ENCODE assay signal across 9 cellular contexts in genomic region chr10:3472705-3473078, GRCh38.
A peak's percentile ranks its signal among the peaks of the same experiment; 100 is the strongest.
DNase-seq lines count a peak whose midpoint lies in the region; ATAC-seq, FAIRE-seq and TF ChIP-seq lines count a peak whose summit lies in the region.
"Had no signal": no experiment of that assay in that cellular context is flagged by ENCODE, and none has a peak within 500 bp of the region (broad histone marks: within the 10 kb centered on the region; RNA-seq: fewer than 3 reads in every experiment).

No MANE protein-coding gene starts in this region.

- peak overlapping the region; percentile 96 for H3K27ac ChIP-seq in vagina

- TF ChIP-seq POLR2A in vagina (IDR thresholded peaks at IDR 0.05) = no peak

- H3K27me3 ChIP-seq in bronchial epithelial cell (ENCODE audit: control insufficient read depth, insufficient read depth, low read length) (no peaks in the 10 kb centered on the region), vagina (no peaks in the 10 kb centered on the region)

- peak overlapping the region; percentile 92 for H3K27ac Mint-ChIP-seq in memory B cell
- no peak overlapping the region for H3K27ac Mint-ChIP-seq in type B pancreatic cell

- no peaks in the 10 kb centered on the region for H3K9me3 Mint-ChIP-seq in memory B cell
- H3K9me3 Mint-ChIP-seq in type B pancreatic cell = peaks cover 4% of the 10 kb centered on the region

- peak overlapping the region; percentile 78 for H3K4me3 Mint-ChIP-seq in memory B cell
- no peak overlapping the region for H3K4me3 Mint-ChIP-seq in type B pancreatic cell

- intact Hi-C loops in Right ventricle myocardium superior (cut with DNase I) (no loop called here), Right ventricle myocardium inferior (cut with DNase I) (loop anchor here (2.0 kb wide), 1 partner anchor 308 kb away; no protein-coding TSS in a partner anchor), vagina (cut with DNase I) (no loop called here)

- H3K9me3 ChIP-seq in vagina = no peaks in the 10 kb centered on the region

- H3K27me3 Mint-ChIP-seq in memory B cell (no peaks in the 10 kb centered on the region), type B pancreatic cell (peaks cover under 1% of the 10 kb centered on the region)

- H3K36me3 ChIP-seq in bronchial epithelial cell (ENCODE audit: control insufficient read depth, insufficient read depth, low read length) (no peaks in the 10 kb centered on the region), vagina (no peaks in the 10 kb centered on the region)

- peak; percentile 28 for FAIRE-seq in bronchial epithelial cell (lab: Jason Lieb, UNC)
- FAIRE-seq: HTR-8/SVneo had no signal

- TF ChIP-seq CTCF in bronchial epithelial cell (IDR thresholded peaks at IDR 0.05; ENCODE audit: insufficient read depth, low read length, severe bottlenecking) (no peak), vagina (IDR thresholded peaks at IDR 0.05) (no peak), type B pancreatic cell (conservative IDR thresholded peaks at IDR 0.05) (no peak)

- H3K36me3 Mint-ChIP-seq in memory B cell = peaks cover 2% of the 10 kb centered on the region
- H3K36me3 Mint-ChIP-seq in type B pancreatic cell = no peaks in the 10 kb centered on the region

- H3K4me3 ChIP-seq in bronchial epithelial cell (ENCODE audit: low read depth, low read length) = no peak overlapping the region
- H3K4me3 ChIP-seq in vagina = peak overlapping the region; percentile 25 to 39

- H3K4me1 Mint-ChIP-seq in memory B cell (peaks cover 12% of the 10 kb centered on the region), type B pancreatic cell (ENCODE audit: unreplicated experiment) (peaks cover 24% of the 10 kb centered on the region)

- ATAC-seq in Right ventricle myocardium superior (ENCODE audit: poor library complexity) (peak; percentile 28), Right ventricle myocardium inferior (no peak), memory B cell (ENCODE audit: low read depth) (peak; percentile 51)

- H3K4me1 ChIP-seq in vagina = peaks cover 60% of the 10 kb centered on the region

- DNase-seq in Right ventricle myocardium superior (no peak), Right ventricle myocardium inferior (ENCODE audit: missing footprints) (no peak), bronchial epithelial cell (ENCODE audit: low read depth) (peak; percentile 96), memory B cell (ENCODE audit: low spot score in 2 of 2) (no peak), vagina (ENCODE audit: extremely low spot score in 2 of 2) (no peak), iPS-NIHi11 (ENCODE audit: low spot score) (no peak), type B pancreatic cell (ENCODE audit: extremely low spot score, unreplicated experiment) (no peak)
- DNase-seq in activated CD4-positive, alpha-beta T cell treated with anti-CD3 and anti-CD28 coated beads for 4 hours = no peak
